In genomic region chr1:227333423-227333822, GRCh38 we compare ENCODE assay signal across 1 cellular context.
TF ChIP-seq lines count a peak whose summit lies in the region.

No MANE protein-coding gene starts in this region.

TF ChIP-seq in K562, 482 proteins besides CTCF, POLR2A, EP300 and RAD21 (continued from another document and continues in another):
- TF ChIP-seq SMAD1 (IDR thresholded peaks at IDR 0.05; ENCODE audit: low read depth, low read length, partially characterized antibody) (no peak), MGA (IDR thresholded peaks at IDR 0.05) (no peak), RNF219 (CRISPR knock-in tag; IDR thresholded peaks at IDR 0.05) (no peak), ZNF274 (IDR thresholded peaks at IDR 0.05; ENCODE audit: borderline replicate concordance, low read depth, low read length) (no peak), ZNF561 (CRISPR knock-in tag; conservative IDR thresholded peaks at IDR 0.05) (no peak), NFXL1 (CRISPR knock-in tag; IDR thresholded peaks at IDR 0.05) (no peak), ZNF23 (CRISPR knock-in tag; IDR thresholded peaks at IDR 0.05) (no peak), CBX2 (IDR thresholded peaks at IDR 0.05; ENCODE audit: insufficient read depth, low read length, poor library complexity, severe bottlenecking) (no peak), FIP1L1 (IDR thresholded peaks at IDR 0.05; ENCODE audit: low read depth, low read length, poor library complexity, severe bottlenecking) (no peak), LARP7 (IDR thresholded peaks at IDR 0.05) (no peak), BRCA1 (IDR thresholded peaks at IDR 0.05) (no peak), BRCA1 (CRISPR knock-in tag; IDR thresholded peaks at IDR 0.05) (no peak), LCOR (CRISPR knock-in tag; IDR thresholded peaks at IDR 0.05) (0 out of 2 replicates have a peak, but pooled peaks have one; percentile 44), SMAD3 (CRISPR knock-in tag; conservative IDR thresholded peaks at IDR 0.05) (no peak), CREB3L1 (IDR thresholded peaks at IDR 0.05; ENCODE audit: borderline replicate concordance, low read depth) (no peak), ZFPM2 (CRISPR knock-in tag; IDR thresholded peaks at IDR 0.05) (no peak), ZNF280A (IDR thresholded peaks at IDR 0.05; ENCODE audit: low read depth, partially characterized antibody) (no peak), ZNF431 (CRISPR knock-in tag; IDR thresholded peaks at IDR 0.05) (no peak), IRF2 (CRISPR knock-in tag; IDR thresholded peaks at IDR 0.05) (no peak), TAL1 (IDR thresholded peaks at IDR 0.05) (no peak), GATAD2B (IDR thresholded peaks at IDR 0.05; ENCODE audit: borderline replicate concordance) (no peak), HDAC1 (IDR thresholded peaks at IDR 0.05) (0 out of 4 replicates have a peak, but pooled peaks of 1 of the 2 experiments have one; percentile 16), ZBTB2 (IDR thresholded peaks at IDR 0.05) (no peak), WHSC1 (IDR thresholded peaks at IDR 0.05; ENCODE audit: low read length) (no peak), HNRNPUL1 (IDR thresholded peaks at IDR 0.05; ENCODE audit: low read length) (no peak), PPARD (CRISPR knock-in tag; IDR thresholded peaks at IDR 0.05) (no peak), E4F1 (CRISPR knock-in tag; IDR thresholded peaks at IDR 0.05; ENCODE audit: borderline replicate concordance) (no peak), E2F3 (CRISPR knock-in tag; IDR thresholded peaks at IDR 0.05) (no peak), ZNF232 (CRISPR knock-in tag; IDR thresholded peaks at IDR 0.05) (no peak), NR4A1 (CRISPR knock-in tag; IDR thresholded peaks at IDR 0.05) (no peak), NR4A1 (tag; IDR thresholded peaks at IDR 0.05) (no peak), BRF2 (IDR thresholded peaks at IDR 0.05; ENCODE audit: borderline replicate concordance, insufficient read depth, insufficient read length) (no peak), ARID3B (CRISPR knock-in tag; IDR thresholded peaks at IDR 0.05; ENCODE audit: borderline replicate concordance) (no peak), TCF15 (CRISPR knock-in tag; IDR thresholded peaks at IDR 0.05) (no peak), ZNF408 (CRISPR knock-in tag; IDR thresholded peaks at IDR 0.05; ENCODE audit: low read depth) (no peak), HMG20B (CRISPR knock-in tag; IDR thresholded peaks at IDR 0.05) (no peak), ZKSCAN1 (IDR thresholded peaks at IDR 0.05; ENCODE audit: low read depth, low read length) (no peak)
